ENCODE assay signal across 1 cellular context in genomic region chr19:46410205-46411087, GRCh38.
TF ChIP-seq lines count a peak whose summit lies in the region.

No MANE protein-coding gene starts in this region.

TF ChIP-seq in HEK293, 187 proteins besides CTCF, POLR2A, EP300 and RAD21 (continued from another document):
- TF ChIP-seq, protein P1, sequence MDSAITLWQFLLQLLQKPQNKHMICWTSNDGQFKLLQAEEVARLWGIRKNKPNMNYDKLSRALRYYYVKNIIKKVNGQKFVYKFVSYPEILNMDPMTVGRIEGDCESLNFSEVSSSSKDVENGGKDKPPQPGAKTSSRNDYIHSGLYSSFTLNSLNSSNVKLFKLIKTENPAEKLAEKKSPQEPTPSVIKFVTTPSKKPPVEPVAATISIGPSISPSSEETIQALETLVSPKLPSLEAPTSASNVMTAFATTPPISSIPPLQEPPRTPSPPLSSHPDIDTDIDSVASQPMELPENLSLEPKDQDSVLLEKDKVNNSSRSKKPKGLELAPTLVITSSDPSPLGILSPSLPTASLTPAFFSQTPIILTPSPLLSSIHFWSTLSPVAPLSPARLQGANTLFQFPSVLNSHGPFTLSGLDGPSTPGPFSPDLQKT (IDR thresholded peaks at IDR 0.05; ENCODE audit: borderline replicate concordance, low read depth, low read length) = no peak
- TF ChIP-seq ZNF211 (tag by site-specific recombination; IDR thresholded peaks at IDR 0.05; ENCODE audit: low read depth) (no peak), OVOL3 (tag by site-specific recombination; IDR thresholded peaks at IDR 0.05) (no peak), ZNF654 (tag by site-specific recombination; IDR thresholded peaks at IDR 0.05; ENCODE audit: low read depth) (no peak), ZNF560 (tag by site-specific recombination; IDR thresholded peaks at IDR 0.05; ENCODE audit: borderline replicate concordance) (no peak)
TF ChIP-seq in HEK293: peak in this region for 2.
